In the genomic region with DNA sequence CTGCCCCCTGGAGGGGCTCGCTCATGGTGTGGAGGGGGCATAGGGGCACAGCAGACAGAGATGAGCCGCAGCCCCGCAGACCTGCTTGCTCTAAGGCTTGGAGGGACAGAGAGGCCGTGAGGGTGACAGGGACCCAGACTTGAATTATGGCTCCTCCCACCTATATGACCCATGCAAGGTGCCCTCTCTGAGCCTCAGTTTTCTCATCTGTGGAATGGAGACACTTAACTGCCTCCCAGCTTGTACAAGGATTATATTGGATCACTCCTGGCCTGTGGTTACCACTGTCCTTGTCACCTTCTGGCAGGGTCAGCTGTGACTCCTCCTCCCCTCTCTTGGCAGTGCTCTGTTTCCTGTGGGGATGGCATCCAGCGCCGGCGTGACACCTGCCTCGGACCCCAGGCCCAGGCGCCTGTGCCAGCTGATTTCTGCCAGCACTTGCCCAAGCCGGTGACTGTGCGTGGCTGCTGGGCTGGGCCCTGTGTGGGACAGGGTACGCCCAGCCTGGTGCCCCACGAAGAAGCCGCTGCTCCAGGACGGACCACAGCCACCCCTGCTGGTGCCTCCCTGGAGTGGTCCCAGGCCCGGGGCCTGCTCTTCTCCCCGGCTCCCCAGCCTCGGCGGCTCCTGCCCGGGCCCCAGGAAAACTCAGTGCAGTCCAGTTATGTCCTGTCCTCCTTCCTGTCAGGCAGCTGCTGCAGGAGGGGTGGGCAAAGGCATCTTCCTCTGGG, we compare ENCODE assay signal across 1 cellular context.
A peak's percentile ranks its signal among the peaks of the same experiment; 100 is the strongest.
TF ChIP-seq lines count a peak whose summit lies in the region.

No MANE protein-coding gene starts in this region.

TF ChIP-seq in K562, 482 proteins besides CTCF, POLR2A, EP300 and RAD21:
- TF ChIP-seq ZFP30 (CRISPR knock-in tag; IDR thresholded peaks at IDR 0.05; ENCODE audit: borderline replicate concordance) (no peak), ESRRA (IDR thresholded peaks at IDR 0.05; ENCODE audit: borderline replicate concordance, low read depth) (peak; percentile 87), YY1 (IDR thresholded peaks at IDR 0.05; ENCODE audit: borderline replicate concordance in 1 of 3, control insufficient read depth in 1 of 3, extremely low read depth in 1 of 3, insufficient read depth in 3 of 3, insufficient read length in 1 of 3, insufficient replicate concordance in 2 of 3, low read depth in 1 of 3, low read length in 2 of 3) (no peak), SMARCE1 (IDR thresholded peaks at IDR 0.05) (no peak), CEBPZ (IDR thresholded peaks at IDR 0.05; ENCODE audit: borderline replicate concordance, low read depth, low read length) (no peak)
TF ChIP-seq in K562: peak in this region for 1.
